Comparison of ENCODE assay signal across 8 cellular contexts in the genomic region with DNA sequence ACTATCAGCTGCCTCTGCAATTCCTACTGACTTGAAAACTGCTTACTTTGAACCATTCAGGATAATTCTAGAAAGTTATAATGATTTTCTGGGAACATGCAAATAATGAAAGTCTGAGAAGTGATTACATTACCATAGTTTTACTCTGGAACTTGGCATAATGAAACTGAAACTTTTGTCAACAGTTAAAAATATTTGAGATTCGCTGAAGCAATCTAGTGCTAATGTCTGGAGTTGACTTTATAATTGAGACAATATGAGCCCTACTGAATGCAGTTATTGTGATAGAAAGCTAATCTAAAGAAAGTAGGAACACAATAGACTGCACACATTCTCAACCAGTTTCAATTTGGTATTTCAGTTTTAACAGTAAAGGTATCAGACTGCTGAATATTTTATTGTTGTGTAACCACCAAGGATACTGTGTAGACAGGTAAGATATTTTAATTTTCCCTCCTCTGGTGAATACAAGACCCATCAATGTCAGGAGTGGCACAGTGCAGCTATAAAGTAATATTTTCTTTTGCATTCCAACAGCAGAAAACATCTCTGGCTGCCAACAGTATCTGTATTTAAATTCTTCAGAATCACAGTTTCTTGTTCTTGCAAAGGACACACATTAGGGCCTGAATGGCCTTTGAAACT.
DNase-seq lines count a peak whose midpoint lies in the region; ATAC-seq and TF ChIP-seq lines count a peak whose summit lies in the region.

No MANE protein-coding gene starts in this region.

- peak overlapping the region; percentile 92 to 95 for H3K27ac ChIP-seq in SK-N-SH (ENCODE audit: low read depth in 2 of 2, low read length in 1 of 2)
- peak overlapping the region; percentile 52 for H3K27ac ChIP-seq in muscle layer of duodenum (ENCODE audit: low read length)

- H3K36me3 ChIP-seq in SK-N-SH (replicated peaks in 1 of 2; ENCODE audit: control insufficient read depth in 1 of 2, insufficient read depth in 2 of 2, low read length in 1 of 2) (no peaks in the 10 kb centered on the region), muscle layer of duodenum (ENCODE audit: control insufficient read depth in 1 of 2, insufficient read depth in 2 of 2, low read length in 2 of 2) (no peaks in the 10 kb centered on the region)

- H4K20me1 ChIP-seq in SK-N-SH (ENCODE audit: insufficient read depth), result no peaks in the 10 kb centered on the region

- no peak for TF ChIP-seq CTCF in SK-N-SH (IDR thresholded peaks at IDR 0.05)

- no peaks in the 10 kb centered on the region for H3K79me2 ChIP-seq in SK-N-SH (ENCODE audit: insufficient read depth)

- peak overlapping the region; percentile 66 for H3K4me2 ChIP-seq in SK-N-SH

- no peaks in the 10 kb centered on the region for H3K27me3 ChIP-seq in SK-N-SH (ENCODE audit: insufficient read depth)
- H3K27me3 ChIP-seq in muscle layer of duodenum (ENCODE audit: low read depth, low read length), result no peaks in the 10 kb centered on the region

- peak overlapping the region; percentile 61 for H3K9ac ChIP-seq in SK-N-SH

- ATAC-seq in GM18861 (IDR thresholded peaks at IDR 0.05; ENCODE audit: unreplicated experiment) (peak; percentile 34), HG02852 (IDR thresholded peaks at IDR 0.05; ENCODE audit: unreplicated experiment) (peak; percentile 41)

- no peak for DNase-seq in SK-N-SH
- DNase-seq in AML-193 (lab: John Stamatoyannopoulos, UW), result no peak
- DNase-seq in activated CD4-positive, alpha-beta T cell treated with anti-CD3 and anti-CD28 coated beads, Interleukin-2, amount 50 U/mL, for 48 hours, result no peak
- no peak for DNase-seq in DMS53 (lab: John Stamatoyannopoulos, UW)
- DNase-seq in NCI-H187 treated with DMSO at 0.1 percent for 48 hours (lab: John Stamatoyannopoulos, UW), result no peak

- TF ChIP-seq EP300 in SK-N-SH (IDR thresholded peaks at IDR 0.05; ENCODE audit: borderline replicate concordance in 1 of 2, low read depth in 1 of 2, low read length in 1 of 2), result no peak

- H3K4me1 ChIP-seq in SK-N-SH (ENCODE audit: control insufficient read depth in 1 of 2, insufficient read depth in 2 of 2, low read depth in 1 of 2, low read length in 1 of 2), result peaks cover 0 to 23% of the 10 kb centered on the region in 2 experiments
- no peaks in the 10 kb centered on the region for H3K4me1 ChIP-seq in muscle layer of duodenum (ENCODE audit: control insufficient read depth in 1 of 2, insufficient read depth in 2 of 2, low read length in 2 of 2)

- WGBS in SK-N-SH (ENCODE audit: low lambda C conversion rate), result 6% methylated on average over 1 of the region's 1 CpG

- TF ChIP-seq RAD21 in SK-N-SH (IDR thresholded peaks at IDR 0.05; ENCODE audit: low read length), result no peak

- peak overlapping the region in 1 of 2 experiments; percentile 28; a peak in 1 of 4 replicates for H3K4me3 ChIP-seq in SK-N-SH (ENCODE audit: low read depth in 2 of 2, low read length in 1 of 2)
- H3K4me3 ChIP-seq in muscle layer of duodenum (ENCODE audit: low read depth in 1 of 2, low read length in 2 of 2), result no peak overlapping the region

- H2AFZ ChIP-seq in SK-N-SH (ENCODE audit: low read depth), result peak overlapping the region; percentile 86

- POLR2A ChIA-PET in SK-N-SH (lab: Yijun Ruan, JAX), result no interaction called here

- H3F3A ChIP-seq in SK-N-SH (replicated peaks; ENCODE audit: insufficient read depth), result peaks cover 31% of the 10 kb centered on the region

- no peaks in the 10 kb centered on the region for H3K9me3 ChIP-seq in SK-N-SH
- no peaks in the 10 kb centered on the region for H3K9me3 ChIP-seq in muscle layer of duodenum (ENCODE audit: control insufficient read depth in 1 of 2, low read length in 2 of 2)

- H3K9me2 ChIP-seq in SK-N-SH, result no peaks in the 10 kb centered on the region

- CTCF ChIA-PET in SK-N-SH (lab: Yijun Ruan, JAX), result interaction anchor here (1.6 kb wide), 1 partner anchor 116 kb away, joined by 4 read pairs; no protein-coding TSS in a partner anchor

TF ChIP-seq in SK-N-SH, 30 proteins besides CTCF, POLR2A, EP300 and RAD21:
- TF ChIP-seq CHD2 (IDR thresholded peaks at IDR 0.05; ENCODE audit: low read length, partially characterized antibody), result no peak
- TF ChIP-seq, protein P1, sequence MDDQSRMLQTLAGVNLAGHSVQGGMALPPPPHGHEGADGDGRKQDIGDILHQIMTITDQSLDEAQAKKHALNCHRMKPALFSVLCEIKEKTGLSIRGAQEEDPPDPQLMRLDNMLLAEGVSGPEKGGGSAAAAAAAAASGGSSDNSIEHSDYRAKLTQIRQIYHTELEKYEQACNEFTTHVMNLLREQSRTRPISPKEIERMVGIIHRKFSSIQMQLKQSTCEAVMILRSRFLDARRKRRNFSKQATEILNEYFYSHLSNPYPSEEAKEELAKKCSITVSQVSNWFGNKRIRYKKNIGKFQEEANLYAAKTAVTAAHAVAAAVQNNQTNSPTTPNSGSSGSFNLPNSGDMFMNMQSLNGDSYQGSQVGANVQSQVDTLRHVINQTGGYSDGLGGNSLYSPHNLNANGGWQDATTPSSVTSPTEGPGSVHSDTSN (IDR thresholded peaks at IDR 0.05), result 0 out of 2 replicates have a peak, but pooled peaks have one; percentile 10
